Comparison of ENCODE assay signal across 1 cellular context in the genomic region with DNA sequence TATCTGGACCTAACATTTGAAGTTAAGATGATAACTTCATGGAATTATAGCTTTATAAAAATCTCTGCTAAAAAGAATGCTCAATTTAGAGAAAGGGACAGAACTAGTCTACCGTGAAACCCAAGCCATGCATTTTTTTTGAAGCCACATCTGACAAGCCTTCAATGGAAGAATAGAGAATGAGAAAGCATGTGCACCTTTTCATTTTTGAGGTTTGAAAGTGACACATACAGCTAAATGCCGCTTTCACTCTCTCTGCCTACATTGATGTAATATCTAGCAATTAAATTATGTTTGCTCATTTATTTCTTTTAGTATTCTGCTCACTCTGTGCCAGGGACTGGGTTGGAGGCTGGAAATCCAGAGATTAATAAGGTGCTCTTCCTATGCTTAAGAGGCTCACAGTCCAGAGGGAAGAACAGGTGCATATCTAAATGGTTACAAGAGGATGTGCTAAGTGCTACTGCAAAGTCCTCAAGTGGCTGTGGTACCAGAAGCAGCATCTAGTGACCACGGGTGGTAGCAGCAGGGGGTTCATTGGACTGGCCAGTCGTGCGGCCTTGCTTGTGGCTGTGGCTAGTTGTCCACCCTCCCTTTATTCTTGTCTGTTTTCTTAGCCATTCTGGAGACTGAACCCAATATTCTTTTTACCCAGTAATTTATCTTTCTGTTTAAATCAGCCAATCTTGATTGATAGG.
TF ChIP-seq lines count a peak whose summit lies in the region.

No MANE protein-coding gene starts in this region.

TF ChIP-seq in IMR-90, 13 proteins besides CTCF, POLR2A, EP300 and RAD21:
- TF ChIP-seq CEBPB (IDR thresholded peaks at IDR 0.05; ENCODE audit: low read depth, low read length) (no peak), CHD1 (IDR thresholded peaks at IDR 0.05; ENCODE audit: low read depth, low read length) (no peak), BHLHE40 (IDR thresholded peaks at IDR 0.05; ENCODE audit: low read depth, low read length) (no peak), MAFK (IDR thresholded peaks at IDR 0.05; ENCODE audit: low read depth, low read length) (no peak), RFX5 (IDR thresholded peaks at IDR 0.05; ENCODE audit: low read depth, low read length) (no peak), MAZ (IDR thresholded peaks at IDR 0.05; ENCODE audit: borderline replicate concordance, low read depth, low read length) (no peak), SMC3 (IDR thresholded peaks at IDR 0.05; ENCODE audit: low read depth, low read length) (no peak), FOS (IDR thresholded peaks at IDR 0.05; ENCODE audit: low read depth, low read length) (no peak), ELK1 (IDR thresholded peaks at IDR 0.05; ENCODE audit: borderline replicate concordance, low read depth, low read length) (no peak), MXI1 (IDR thresholded peaks at IDR 0.05; ENCODE audit: borderline replicate concordance, low read depth, low read length) (no peak), NFE2L2 (IDR thresholded peaks at IDR 0.05; ENCODE audit: low read depth, low read length) (no peak), RCOR1 (IDR thresholded peaks at IDR 0.05; ENCODE audit: insufficient replicate concordance, low read length) (no peak)
- TF ChIP-seq, protein P1, sequence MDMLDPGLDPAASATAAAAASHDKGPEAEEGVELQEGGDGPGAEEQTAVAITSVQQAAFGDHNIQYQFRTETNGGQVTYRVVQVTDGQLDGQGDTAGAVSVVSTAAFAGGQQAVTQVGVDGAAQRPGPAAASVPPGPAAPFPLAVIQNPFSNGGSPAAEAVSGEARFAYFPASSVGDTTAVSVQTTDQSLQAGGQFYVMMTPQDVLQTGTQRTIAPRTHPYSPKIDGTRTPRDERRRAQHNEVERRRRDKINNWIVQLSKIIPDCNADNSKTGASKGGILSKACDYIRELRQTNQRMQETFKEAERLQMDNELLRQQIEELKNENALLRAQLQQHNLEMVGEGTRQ (IDR thresholded peaks at IDR 0.05; ENCODE audit: low read depth, low read length): no peak
